Comparison of ENCODE assay signal across 8 cellular contexts in the genomic region with DNA sequence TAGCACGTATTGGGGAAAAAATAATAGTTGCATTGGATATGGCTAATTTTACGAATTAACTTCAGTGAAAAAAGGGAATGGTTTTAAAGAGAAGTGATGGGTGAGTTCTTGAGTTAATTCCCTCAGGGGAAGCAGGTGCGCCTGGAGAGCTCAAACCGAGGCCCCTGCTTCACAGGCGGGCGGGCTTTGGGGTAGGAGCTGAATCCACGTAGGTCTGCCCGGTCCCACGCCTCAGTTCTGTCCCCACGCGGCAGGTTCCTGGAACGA. TPM values are rescaled to one million over a fixed set of nuclear protein-coding genes. Genes with fewer than 3 reads are reported as not detected.
DNase-seq lines count a peak whose midpoint lies in the region; ATAC-seq and TF ChIP-seq lines count a peak whose summit lies in the region.

No MANE protein-coding gene starts in this region.

- H3K27ac ChIP-seq in RWPE2 (ENCODE audit: poor library complexity, severe bottlenecking) (no peak overlapping the region), esophagus muscularis mucosa (replicated peaks in 1 of 4) (peak overlapping the region in 2 of 4 donors; percentile 85 to 89), psoas muscle (no peak overlapping the region)

- H3K4me1 ChIP-seq in RWPE2 (ENCODE audit: insufficient read depth, poor library complexity, severe bottlenecking) (peaks cover 4% of the 10 kb centered on the region), esophagus muscularis mucosa (peaks cover 5 to 21% (median 10%) of the 10 kb centered on the region in 4 donors), psoas muscle (no peaks in the 10 kb centered on the region)

- ATAC-seq in RWPE2 (ENCODE audit: low read depth): no peak
- no peak for ATAC-seq in psoas muscle
- no peak for ATAC-seq in HG03457 (IDR thresholded peaks at IDR 0.05; ENCODE audit: unreplicated experiment)

- in situ Hi-C loops in GM13977 (cut with MboI; ENCODE audit: low pct_unique_long_range_greater_than_20kb, low sequenced_read_pairs, unreplicated experiment): no loop called here

- TF ChIP-seq POLR2A in esophagus muscularis mucosa (IDR thresholded peaks at IDR 0.05; ENCODE audit: low read depth): no peak

- no peak for TF ChIP-seq EP300 in esophagus muscularis mucosa (IDR thresholded peaks at IDR 0.05)

- H3K27me3 ChIP-seq in RWPE2 (ENCODE audit: insufficient read depth, poor library complexity, severe bottlenecking) (no peaks in the 10 kb centered on the region), esophagus muscularis mucosa (no peaks in the 10 kb centered on the region), psoas muscle (ENCODE audit: insufficient read depth in 3 of 3, low read length in 2 of 3) (no peaks in the 10 kb centered on the region)

- intact Hi-C loops in esophagus muscularis mucosa (cut with DNase I) (loop anchor here (2.0 to 5.0 kb wide), 4 partner anchors 186 to 549 kb away; partner anchors contain the start of genes CYBRD1, DCAF17 and METTL8), psoas muscle (cut with DNase I) (loop anchor here (1.0 to 5.0 kb wide), 4 partner anchors 189 to 459 kb away; partner anchors contain the start of genes DCAF17 (in 2 of the 2), METTL8 (in 2 of the 2) and TLK1 (in 1 of the 2))

- H3K36me3 ChIP-seq in RWPE2 (ENCODE audit: low read depth) (peaks cover 3% of the 10 kb centered on the region; the same call in 1 of the 2 replicates), esophagus muscularis mucosa (peaks cover 0 to 2% (median under 1%) of the 10 kb centered on the region in 4 donors), psoas muscle (ENCODE audit: insufficient read depth in 1 of 2, low read depth in 1 of 2) (peaks cover 0 to 5% of the 10 kb centered on the region in 2 donors)

- DNase-seq in GM12865 (ENCODE audit: low read depth) (no peak), RWPE2 (ENCODE audit: low spot score) (no peak), esophagus muscularis mucosa (ENCODE audit: extremely low spot score) (no peak), psoas muscle (no peak), GM13977 (ENCODE audit: low spot score) (no peak), NCI-H2171 treated with DMSO at 0.1 percent for 48 hours (lab: John Stamatoyannopoulos, UW) (no peak)
- no peak for DNase-seq in stimulated activated CD4-positive, alpha-beta T cell treated with anti-CD3 and anti-CD28 coated beads, Interleukin-4, amount 100 ng/mL, for 4 hours

- H3K9me3 ChIP-seq in RWPE2 (ENCODE audit: severe bottlenecking) (no peaks in the 10 kb centered on the region), esophagus muscularis mucosa (no peaks in the 10 kb centered on the region), psoas muscle (no peaks in the 10 kb centered on the region)

- WGBS in esophagus muscularis mucosa: 5% methylated on average over 9 of the region's 12 CpGs
- WGBS in psoas muscle, 3 donors: 3 to 5% (median 3%) methylated on average over 12 of the region's 12 CpGs

- no peak for TF ChIP-seq CTCF in GM12865 (IDR thresholded peaks at IDR 0.05; ENCODE audit: insufficient read depth, low read depth, low read length, missing control alignments)
- TF ChIP-seq CTCF in RWPE2 (IDR thresholded peaks at IDR 0.05; ENCODE audit: poor library complexity, severe bottlenecking): no peak
- TF ChIP-seq CTCF in esophagus muscularis mucosa (IDR thresholded peaks at IDR 0.05): no peak
- no peak for TF ChIP-seq CTCF in psoas muscle (IDR thresholded peaks at IDR 0.05)
- TF ChIP-seq CTCF in GM13977 (IDR thresholded peaks at IDR 0.05; ENCODE audit: extremely low read depth, insufficient read depth, missing control alignments): no peak

- peak overlapping the region; percentile 54 for H3K4me3 ChIP-seq in GM12865 (ENCODE audit: low read depth, low read length)
- H3K4me3 ChIP-seq in RWPE2 (ENCODE audit: severe bottlenecking): peak overlapping the region; percentile 68
- peak overlapping the region; percentile 79 to 90 (median 82) for H3K4me3 ChIP-seq in esophagus muscularis mucosa
- H3K4me3 ChIP-seq in psoas muscle: peak overlapping the region; percentile 91

RNA-seq across cellular contexts. Expression of gene GORASP2, which starts 44.1 kb away (rescaled TPM):
- total RNA-seq in esophagus muscularis mucosa (10 to 100 TPM; 32.6 to 54.0 (median 42.1) TPM), psoas muscle (10 to 100 TPM; 46.6 to 64.4 (median 53.2) TPM)
- 10 to 100 TPM; 37.8 to 76.9 (median 48.2) TPM for polyA plus RNA-seq in psoas muscle
